1 cellular context compared by ENCODE assay signal in the genomic region with DNA sequence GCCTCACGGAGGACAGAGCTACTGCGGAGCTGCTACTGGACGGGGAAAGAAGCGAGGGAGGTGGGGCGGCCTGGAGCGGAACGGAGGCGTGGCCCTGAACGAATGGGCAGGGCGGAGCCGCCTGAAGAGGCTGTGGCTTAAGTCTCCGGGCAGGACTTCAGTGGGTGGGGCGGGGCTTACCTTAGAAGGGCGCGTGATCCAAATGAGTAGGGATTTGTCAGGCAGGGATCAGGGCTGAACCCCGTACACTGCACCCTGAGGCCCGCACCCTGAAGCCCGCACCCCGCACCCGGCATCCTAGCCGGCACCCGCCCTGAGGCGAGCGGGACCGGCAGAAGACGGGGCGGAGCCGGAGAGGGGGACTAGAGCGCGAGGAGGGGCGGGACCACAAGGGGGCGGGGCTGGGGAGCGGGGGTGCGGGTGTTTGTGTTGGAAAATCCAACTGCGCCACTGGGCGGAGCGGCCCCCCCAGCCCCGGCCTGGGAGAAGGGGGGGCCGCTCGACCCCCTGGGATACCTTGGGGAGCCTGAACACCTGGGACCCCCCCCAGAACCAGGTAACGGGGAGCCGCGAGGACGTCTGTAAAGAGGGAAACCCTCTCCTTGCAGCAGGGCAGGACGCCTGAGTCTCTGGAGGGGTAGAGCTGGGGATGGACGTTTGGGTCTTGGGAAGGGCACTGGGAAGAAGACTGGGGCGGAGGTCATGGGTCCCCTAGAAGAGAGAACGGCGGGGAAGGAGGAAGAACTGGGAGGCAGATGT.
TF ChIP-seq lines count a peak whose summit lies in the region.

A gene with protein sequence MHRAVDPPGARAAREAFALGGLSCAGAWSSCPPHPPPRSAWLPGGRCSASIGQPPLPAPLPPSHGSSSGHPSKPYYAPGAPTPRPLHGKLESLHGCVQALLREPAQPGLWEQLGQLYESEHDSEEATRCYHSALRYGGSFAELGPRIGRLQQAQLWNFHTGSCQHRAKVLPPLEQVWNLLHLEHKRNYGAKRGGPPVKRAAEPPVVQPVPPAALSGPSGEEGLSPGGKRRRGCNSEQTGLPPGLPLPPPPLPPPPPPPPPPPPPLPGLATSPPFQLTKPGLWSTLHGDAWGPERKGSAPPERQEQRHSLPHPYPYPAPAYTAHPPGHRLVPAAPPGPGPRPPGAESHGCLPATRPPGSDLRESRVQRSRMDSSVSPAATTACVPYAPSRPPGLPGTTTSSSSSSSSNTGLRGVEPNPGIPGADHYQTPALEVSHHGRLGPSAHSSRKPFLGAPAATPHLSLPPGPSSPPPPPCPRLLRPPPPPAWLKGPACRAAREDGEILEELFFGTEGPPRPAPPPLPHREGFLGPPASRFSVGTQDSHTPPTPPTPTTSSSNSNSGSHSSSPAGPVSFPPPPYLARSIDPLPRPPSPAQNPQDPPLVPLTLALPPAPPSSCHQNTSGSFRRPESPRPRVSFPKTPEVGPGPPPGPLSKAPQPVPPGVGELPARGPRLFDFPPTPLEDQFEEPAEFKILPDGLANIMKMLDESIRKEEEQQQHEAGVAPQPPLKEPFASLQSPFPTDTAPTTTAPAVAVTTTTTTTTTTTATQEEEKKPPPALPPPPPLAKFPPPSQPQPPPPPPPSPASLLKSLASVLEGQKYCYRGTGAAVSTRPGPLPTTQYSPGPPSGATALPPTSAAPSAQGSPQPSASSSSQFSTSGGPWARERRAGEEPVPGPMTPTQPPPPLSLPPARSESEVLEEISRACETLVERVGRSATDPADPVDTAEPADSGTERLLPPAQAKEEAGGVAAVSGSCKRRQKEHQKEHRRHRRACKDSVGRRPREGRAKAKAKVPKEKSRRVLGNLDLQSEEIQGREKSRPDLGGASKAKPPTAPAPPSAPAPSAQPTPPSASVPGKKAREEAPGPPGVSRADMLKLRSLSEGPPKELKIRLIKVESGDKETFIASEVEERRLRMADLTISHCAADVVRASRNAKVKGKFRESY (N-terminal part only) (plus strand): TSS at position 423 of the 759 bp plus-strand sequence. CDS start 11,338 bp downstream, outside the sequence.

TF ChIP-seq in A549, 52 proteins besides CTCF, POLR2A, EP300 and RAD21 (continued from another document):
- TF ChIP-seq EHF (CRISPR knock-in tag; IDR thresholded peaks at IDR 0.05) (peak; percentile 21; the same call in 1 of the 2 replicates), PHF8 (IDR thresholded peaks at IDR 0.05; ENCODE audit: borderline replicate concordance, low read depth) (peak; percentile 15; the same call in 1 of the 2 replicates), FOSB (CRISPR knock-in tag; IDR thresholded peaks at IDR 0.05) (no peak), MAZ (IDR thresholded peaks at IDR 0.05; ENCODE audit: borderline replicate concordance, low read depth, low read length) (no peak)
- TF ChIP-seq, protein P1, sequence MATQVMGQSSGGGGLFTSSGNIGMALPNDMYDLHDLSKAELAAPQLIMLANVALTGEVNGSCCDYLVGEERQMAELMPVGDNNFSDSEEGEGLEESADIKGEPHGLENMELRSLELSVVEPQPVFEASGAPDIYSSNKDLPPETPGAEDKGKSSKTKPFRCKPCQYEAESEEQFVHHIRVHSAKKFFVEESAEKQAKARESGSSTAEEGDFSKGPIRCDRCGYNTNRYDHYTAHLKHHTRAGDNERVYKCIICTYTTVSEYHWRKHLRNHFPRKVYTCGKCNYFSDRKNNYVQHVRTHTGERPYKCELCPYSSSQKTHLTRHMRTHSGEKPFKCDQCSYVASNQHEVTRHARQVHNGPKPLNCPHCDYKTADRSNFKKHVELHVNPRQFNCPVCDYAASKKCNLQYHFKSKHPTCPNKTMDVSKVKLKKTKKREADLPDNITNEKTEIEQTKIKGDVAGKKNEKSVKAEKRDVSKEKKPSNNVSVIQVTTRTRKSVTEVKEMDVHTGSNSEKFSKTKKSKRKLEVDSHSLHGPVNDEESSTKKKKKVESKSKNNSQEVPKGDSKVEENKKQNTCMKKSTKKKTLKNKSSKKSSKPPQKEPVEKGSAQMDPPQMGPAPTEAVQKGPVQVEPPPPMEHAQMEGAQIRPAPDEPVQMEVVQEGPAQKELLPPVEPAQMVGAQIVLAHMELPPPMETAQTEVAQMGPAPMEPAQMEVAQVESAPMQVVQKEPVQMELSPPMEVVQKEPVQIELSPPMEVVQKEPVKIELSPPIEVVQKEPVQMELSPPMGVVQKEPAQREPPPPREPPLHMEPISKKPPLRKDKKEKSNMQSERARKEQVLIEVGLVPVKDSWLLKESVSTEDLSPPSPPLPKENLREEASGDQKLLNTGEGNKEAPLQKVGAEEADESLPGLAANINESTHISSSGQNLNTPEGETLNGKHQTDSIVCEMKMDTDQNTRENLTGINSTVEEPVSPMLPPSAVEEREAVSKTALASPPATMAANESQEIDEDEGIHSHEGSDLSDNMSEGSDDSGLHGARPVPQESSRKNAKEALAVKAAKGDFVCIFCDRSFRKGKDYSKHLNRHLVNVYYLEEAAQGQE (IDR thresholded peaks at IDR 0.05) = peak; percentile 12; the same call in 1 of the 2 replicates
